10 cellular contexts compared by ENCODE assay signal in genomic region chr1:11286735-11287410, GRCh38. TPM values are rescaled to one million over a fixed set of nuclear protein-coding genes. Genes with fewer than 3 reads are reported as not detected.
DNase-seq lines count a peak whose midpoint lies in the region; ATAC-seq and TF ChIP-seq lines count a peak whose summit lies in the region.
"Had no signal": no experiment of that assay in that cellular context is flagged by ENCODE, and none has a peak within 500 bp of the region (broad histone marks: within the 10 kb centered on the region; RNA-seq: fewer than 3 reads in every experiment).

No MANE protein-coding gene starts in this region.

- no peak for DNase-seq in A673 (ENCODE audit: low spot score)
- peak; percentile 83 for DNase-seq in GM23338 (ENCODE audit: low spot score)
- peak; percentile 53 for DNase-seq in astrocyte of the hippocampus (ENCODE audit: low read depth, low spot score)
- peak; percentile 64 for DNase-seq in iPS-NIHi11 (ENCODE audit: low spot score)
- DNase-seq in esophagus squamous epithelium (lab: John Stamatoyannopoulos, UW): no peak
- DNase-seq in NCI-H748 treated with DMSO at 0.1 percent for 48 hours (lab: John Stamatoyannopoulos, UW): no peak
- DNase-seq: activated CD8-positive, alpha-beta memory T cell treated with anti-CD3 and anti-CD28 coated beads, Interleukin-2, amount 50 U/mL, for 4 hours had no signal

- no peak overlapping the region for H2AFZ ChIP-seq in GM23338

- H4K20me1 ChIP-seq in GM23338 (replicated peaks; ENCODE audit: insufficient read depth): no peaks in the 10 kb centered on the region; the same call in 1 of the 2 replicates

- no peak overlapping the region for H3K4me3 ChIP-seq in A673 (ENCODE audit: low read depth, low read length, poor library complexity, severe bottlenecking)
- peak overlapping the region; percentile 14; the same call in 1 of the 2 replicates for H3K4me3 ChIP-seq in GM23338
- no peak overlapping the region for H3K4me3 ChIP-seq in esophagus squamous epithelium

- H3K79me2 ChIP-seq in GM23338 (replicated peaks; ENCODE audit: insufficient read depth): peaks cover 54% of the 10 kb centered on the region

- peak overlapping the region; percentile 60 for H3K4me3 Mint-ChIP-seq in GM23338

- peak overlapping the region; percentile 87 for H3K27ac Mint-ChIP-seq in GM23338

- H3K9me3 ChIP-seq in A673 (ENCODE audit: low read depth, low read length, poor library complexity, severe bottlenecking) (no peaks in the 10 kb centered on the region), esophagus squamous epithelium (no peaks in the 10 kb centered on the region)

- peaks cover 13% of the 10 kb centered on the region for H3K36me3 ChIP-seq in A673 (ENCODE audit: insufficient read depth, low read length, poor library complexity, severe bottlenecking)
- H3K36me3 ChIP-seq in GM23338 (ENCODE audit: insufficient read depth): no peaks in the 10 kb centered on the region
- peaks cover 0 to 73% (median 5%) of the 10 kb centered on the region in 3 donors for H3K36me3 ChIP-seq in esophagus squamous epithelium

- TSS peak; percentile 21 for BruUV-seq in A673 (replicated peaks; lab: Mats Ljungman, UMichigan)

- H3K9me3 Mint-ChIP-seq in GM23338: no peaks in the 10 kb centered on the region

- intact Hi-C loops in A673 (cut with micrococcal nuclease; ENCODE audit: unreplicated experiment): no loop called here
- intact Hi-C loops in esophagus squamous epithelium (cut with DNase I): no loop called here

- POLR2A ChIA-PET in A673 (lab: Charles Lee; ENCODE audit: low non-redundant PET): interaction anchor here (0.7 to 0.8 kb wide), 2 partner anchors 24 to 619 kb away, joined by 3 to 5 read pairs; partner anchors contain the start of gene MTOR

- H3K27me3 ChIP-seq in A673 (replicated peaks; ENCODE audit: insufficient read depth, low read depth, low read length, poor library complexity) (no peaks in the 10 kb centered on the region), GM23338 (ENCODE audit: insufficient read depth) (no peaks in the 10 kb centered on the region), esophagus squamous epithelium (no peaks in the 10 kb centered on the region)

- H3K36me3 Mint-ChIP-seq in GM23338 (ENCODE audit: low read depth): peaks cover 52% of the 10 kb centered on the region

- TF ChIP-seq CTCF in A673 (conservative IDR thresholded peaks at IDR 0.05; ENCODE audit: low read depth, low read length) (no peak), GM23338 (conservative IDR thresholded peaks at IDR 0.05; ENCODE audit: low read depth in 2 of 2) (no peak), esophagus squamous epithelium (IDR thresholded peaks at IDR 0.05) (no peak)

- peak overlapping the region; percentile 42 for H3K4me2 ChIP-seq in GM23338

- peaks cover 39% of the 10 kb centered on the region for H3K4me1 Mint-ChIP-seq in GM23338

- ATAC-seq in GM23338: peak; percentile 90
- no peak for ATAC-seq in HG03108 (IDR thresholded peaks at IDR 0.05; ENCODE audit: unreplicated experiment)
- no peak for ATAC-seq in HG03039 (IDR thresholded peaks at IDR 0.05; ENCODE audit: unreplicated experiment)

- TF ChIP-seq POLR2A in esophagus squamous epithelium (IDR thresholded peaks at IDR 0.05): no peak

- CTCF ChIA-PET in A673 (lab: Charles Lee): no interaction called here

- H3K27ac ChIP-seq in A673 (ENCODE audit: low read depth, low read length, poor library complexity, severe bottlenecking): peak overlapping the region; percentile 4
- peak overlapping the region; percentile 81 for H3K27ac ChIP-seq in GM23338 (ENCODE audit: low read depth)
- no peak overlapping the region for H3K27ac ChIP-seq in esophagus squamous epithelium
- H3K27ac ChIP-seq: C4-2B had no signal

- H3K4me1 ChIP-seq in A673 (ENCODE audit: insufficient read depth, low read length, poor library complexity, severe bottlenecking): no peaks in the 10 kb centered on the region
- peaks cover 39% of the 10 kb centered on the region for H3K4me1 ChIP-seq in GM23338 (ENCODE audit: insufficient read depth)
- H3K4me1 ChIP-seq in esophagus squamous epithelium: peaks cover 0 to 12% (median 3%) of the 10 kb centered on the region in 3 donors

- no peaks in the 10 kb centered on the region for H3K9me2 ChIP-seq in GM23338 (ENCODE audit: insufficient read depth)

- 77 to 90% methylated on average over 2 of the region's 3 CpGs for WGBS in esophagus squamous epithelium, 2 donors

- peaks cover 25% of the 10 kb centered on the region for H3F3A ChIP-seq in GM23338 (replicated peaks; ENCODE audit: low read depth)

- peaks cover 3% of the 10 kb centered on the region for H3K27me3 Mint-ChIP-seq in GM23338 (ENCODE audit: insufficient read depth, low read depth, poor library complexity)

TF ChIP-seq in GM23338, 12 proteins besides CTCF, POLR2A, EP300 and RAD21 (continues in another document):
- TF ChIP-seq ZNF462 (CRISPR knock-in tag; IDR thresholded peaks at IDR 0.05) (no peak), ETS1 (IDR thresholded peaks at IDR 0.05) (no peak), ZNF331 (CRISPR knock-in tag; IDR thresholded peaks at IDR 0.05; ENCODE audit: low read depth) (no peak)

RNA-seq across cellular contexts. Expression of gene UBIAD1, which starts 13.9 kb away (rescaled TPM):
- 19.6 and 20.5 TPM in 2 replicates for total RNA-seq in A673 (2021)
- total RNA-seq in GM23338 (2014; rRNA removed; shearing (Covaris generic)): 28.6 and 31.6 TPM in 2 replicates
- polyA plus RNA-seq in GM23338 (2016; fragmentation: Nextera tagmentation; extraction: Ambion mirVana): 13.0 and 13.7 TPM in 2 replicates
- 10 to 100 TPM in 2 of 4 donors, 1 to 10 TPM in 2; 4.6 to 16.2 (median 9.9) TPM for total RNA-seq in esophagus squamous epithelium

RNA-seq across cellular contexts. Expression of gene MTOR, which starts 24.5 kb away (rescaled TPM):
- 63.7 and 66.3 TPM in 2 replicates for total RNA-seq in A673 (2021)
- 82.1 and 98.0 TPM in 2 replicates for total RNA-seq in GM23338 (2014; rRNA removed; shearing (Covaris generic))
- polyA plus RNA-seq in GM23338 (2016; fragmentation: Nextera tagmentation; extraction: Ambion mirVana): 20.7 and 22.8 TPM in 2 replicates
- total RNA-seq in esophagus squamous epithelium: 10 to 100 TPM; 25.4 to 34.2 (median 30.1) TPM

Comparison
In these comparisons a context has a peak if more than half of its experiments do, and no peak if none do; other contexts are left out.
1. DNase-seq: peak in GM23338 (single experiment), astrocyte of the hippocampus (single experiment) and iPS-NIHi11 (single experiment); none in A673 (single experiment), esophagus squamous epithelium (single experiment) and NCI-H748 treated with DMSO at 0.1 percent for 48 hours (single experiment).
2. H3K27ac ChIP-seq: peak in A673 (single experiment) and GM23338 (single experiment); none in esophagus squamous epithelium (0 of 4).